In the genomic region with DNA sequence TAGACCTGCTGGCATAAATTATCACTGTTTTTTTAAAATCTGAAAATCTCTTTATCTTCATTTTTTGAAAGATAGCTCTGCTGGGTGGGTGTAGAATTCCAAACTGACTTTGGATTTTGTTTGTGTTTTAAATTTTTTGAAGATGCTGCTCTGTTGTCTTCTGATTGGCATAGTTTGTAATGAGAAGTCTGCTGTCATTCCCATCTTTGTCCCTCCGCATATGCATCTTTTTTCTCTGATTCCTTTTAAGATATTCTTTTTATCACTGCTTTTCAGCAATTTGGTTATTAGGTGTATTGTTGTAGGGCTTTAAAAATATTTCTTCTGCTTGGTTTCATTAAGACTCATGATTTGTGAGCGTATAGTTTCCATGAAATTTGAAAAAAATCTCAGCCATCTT, we compare ENCODE assay signal across 24 cellular contexts. TPM values are rescaled to one million over a fixed set of nuclear protein-coding genes. Genes with fewer than 3 reads are reported as not detected.
DNase-seq lines count a peak whose midpoint lies in the region; TF ChIP-seq lines count a peak whose summit lies in the region.
"Had no signal": no experiment of that assay in that cellular context is flagged by ENCODE, and none has a peak within 500 bp of the region (broad histone marks: within the 10 kb centered on the region; RNA-seq: fewer than 3 reads in every experiment).

No MANE protein-coding gene starts in this region.

- H3K27ac ChIP-seq in HEK293 (ENCODE audit: extremely low read depth, low read depth, low read length) = no peak overlapping the region
- no peak overlapping the region for H3K27ac ChIP-seq in osteoblast (ENCODE audit: low read depth, low read length)
- no peak overlapping the region for H3K27ac ChIP-seq in RWPE1
- H3K27ac ChIP-seq: A549; BLaER1 treated with 17β-estradiol and CSF1 and Interleukin-3, amounts not matched to agents 10 nM and 100 nM had no signal

- no peaks in the 10 kb centered on the region for H3K9me3 ChIP-seq in HEK293 (ENCODE audit: control insufficient read depth, insufficient read depth, low read depth, low read length)
- H3K9me3 ChIP-seq in osteoblast (ENCODE audit: low read depth, low read length) = peaks cover 9% of the 10 kb centered on the region

- POLR2A ChIA-PET in HEK293 (lab: Yijun Ruan, JAX) = no interaction called here
- POLR2A ChIA-PET in RWPE1 (lab: Yijun Ruan, JAX; ENCODE audit: low non-redundant PET) = no interaction called here

- CTCF ChIA-PET in HEK293 (lab: Yijun Ruan, JAX) (interaction anchor here (0.6 to 0.7 kb wide), 2 partner anchors 491 to 933 kb away, joined by 3 read pairs; no protein-coding TSS in a partner anchor), RWPE1 (lab: Yijun Ruan, JAX) (no interaction called here)

- no peak overlapping the region for H3K27ac Mint-ChIP-seq in activated T-cell treated with anti-CD3 and anti-CD28 coated beads, Interleukin-2, amount 50 U/mL, for 24 hours
- H3K27ac Mint-ChIP-seq: B cell; CD14-positive monocyte; CD4-positive, CD25-positive, alpha-beta regulatory T cell had no signal

- no peak overlapping the region for H2AFZ ChIP-seq in osteoblast (ENCODE audit: low read length)

- H3K4me1 Mint-ChIP-seq in activated T-cell treated with anti-CD3 and anti-CD28 coated beads, Interleukin-2, amount 50 U/mL, for 24 hours (ENCODE audit: low read depth) = peaks cover 40% of the 10 kb centered on the region

- H3K36me3 ChIP-seq in H7 (replicated peaks; ENCODE audit: control insufficient read depth, insufficient read depth, low read length) (no peaks in the 10 kb centered on the region), HEK293 (ENCODE audit: control insufficient read depth in 2 of 2, insufficient read depth in 1 of 2, low read length in 2 of 2) (peaks cover 0 to 11% of the 10 kb centered on the region in 2 experiments; a peak in 1 of 3 replicates), osteoblast (ENCODE audit: insufficient read depth, low read length) (peaks cover 23% of the 10 kb centered on the region)

- H3K36me3 Mint-ChIP-seq in activated T-cell treated with anti-CD3 and anti-CD28 coated beads, Interleukin-2, amount 50 U/mL, for 24 hours (ENCODE audit: low read depth) = peaks cover 17% of the 10 kb centered on the region
- H3K36me3 Mint-ChIP-seq: CD4-positive, CD25-positive, alpha-beta regulatory T cell; CD8-positive, alpha-beta memory T cell had no signal

- H3K27me3 ChIP-seq in H7 (ENCODE audit: control insufficient read depth, insufficient read depth, low read length) (peaks cover 2% of the 10 kb centered on the region), osteoblast (ENCODE audit: insufficient read depth, low read length) (no peaks in the 10 kb centered on the region)

- peaks cover 2% of the 10 kb centered on the region for H3K27me3 Mint-ChIP-seq in activated T-cell treated with anti-CD3 and anti-CD28 coated beads, Interleukin-2, amount 50 U/mL, for 24 hours

- H3K4me3 ChIP-seq in H7 (ENCODE audit: insufficient read depth, low read depth, low read length) = no peak overlapping the region
- no peak overlapping the region for H3K4me3 ChIP-seq in HEK293 (ENCODE audit: low read depth, low read length)
- H3K4me3 ChIP-seq in osteoblast (ENCODE audit: insufficient read depth, low read length) = no peak overlapping the region
- H3K4me3 ChIP-seq: A549; BLaER1 treated with 17β-estradiol and CSF1 and Interleukin-3, amounts not matched to agents 10 nM and 100 nM; GM12878 had no signal

- H4K20me1 ChIP-seq in osteoblast (ENCODE audit: insufficient read depth, low read length) = peaks cover 56% of the 10 kb centered on the region

- H3K9me3 Mint-ChIP-seq in activated T-cell treated with anti-CD3 and anti-CD28 coated beads, Interleukin-2, amount 50 U/mL, for 24 hours = peaks cover 24% of the 10 kb centered on the region

- peaks cover 11% of the 10 kb centered on the region for H3K4me1 ChIP-seq in HEK293 (ENCODE audit: control insufficient read depth, insufficient read depth, low read length)
- H3K4me1 ChIP-seq in osteoblast (ENCODE audit: insufficient read depth, low read length) = peaks cover 13% of the 10 kb centered on the region
- H3K4me1 ChIP-seq: A549 had no signal

- H3K4me2 ChIP-seq in osteoblast (ENCODE audit: insufficient read depth, low read length) = no peak overlapping the region
- H3K4me2 ChIP-seq: A549; BLaER1 treated with 17β-estradiol and CSF1 and Interleukin-3, amounts not matched to agents 10 nM and 100 nM had no signal

- TF ChIP-seq CTCF in HEK293 (tag by site-specific recombination; IDR thresholded peaks at IDR 0.05) (no peak), osteoblast (IDR thresholded peaks at IDR 0.05; ENCODE audit: extremely low read depth, low read depth, low read length) (no peak), RWPE1 (conservative IDR thresholded peaks at IDR 0.05; ENCODE audit: low read depth) (no peak)

- DNase-seq in 8988T = peak; percentile 1
- DNase-seq in H7 = peak; percentile 26
- peak; percentile 72 for DNase-seq in osteoblast (ENCODE audit: insufficient read length, low spot score, missing footprints)
- DNase-seq in activated CD4-positive, alpha-beta T cell treated with anti-CD3 and anti-CD28 coated beads, Interleukin-2, amount 50 U/mL, for 4 hours = no peak
- no peak for DNase-seq in activated T-cell treated with anti-CD3 and anti-CD28 coated beads, Interleukin-2, amount 50 U/mL, for 24 hours
- no peak for DNase-seq in RWPE1 (ENCODE audit: low spot score)
- DNase-seq: AML-193; CD4-positive, alpha-beta memory T cell; CD4-positive, CD25-positive, alpha-beta regulatory T cell; CD8-positive, alpha-beta memory T cell; COR-L47; DMS 273 treated with DMSO at 0.1 percent for 48 hours; DMS153; DMS53; DMS79; DND-41; EL; GDM1 had no signal

- H3K79me2 ChIP-seq in osteoblast (ENCODE audit: insufficient read depth, low read length) = peaks cover 22% of the 10 kb centered on the region

- no peak overlapping the region for H3K4me3 Mint-ChIP-seq in activated T-cell treated with anti-CD3 and anti-CD28 coated beads, Interleukin-2, amount 50 U/mL, for 24 hours
- H3K4me3 Mint-ChIP-seq: B cell; CD14-positive monocyte; CD4-positive, alpha-beta memory T cell; CD4-positive, CD25-positive, alpha-beta regulatory T cell; CD8-positive, alpha-beta memory T cell had no signal

TF ChIP-seq in HEK293, 187 proteins besides CTCF, POLR2A, EP300 and RAD21:
- TF ChIP-seq ZNF311 (tag by site-specific recombination; IDR thresholded peaks at IDR 0.05; ENCODE audit: borderline replicate concordance) (no peak), SETDB1 (IDR thresholded peaks at IDR 0.05; ENCODE audit: insufficient read length, low read length) (peak; percentile 85)
TF ChIP-seq in HEK293: peak in this region for 1.

RNA-seq across cellular contexts. Expression of gene SNED1, which starts 7.2 kb away (rescaled TPM):
- 0.52 and 1.1 TPM in 2 replicates for total RNA-seq in H7 (2014; rRNA removed; shearing (Covaris generic))
- total RNA-seq in osteoblast = 94.8 and 127 TPM in 2 replicates

Comparison
In these comparisons a context has a peak if more than half of its experiments do, and no peak if none do; other contexts are left out.
1. DNase-seq: peak in 8988T (single experiment), H7 (single experiment) and osteoblast (single experiment); none in activated CD4-positive, alpha-beta T cell treated with anti-CD3 and anti-CD28 coated beads, Interleukin-2, amount 50 U/mL, for 4 hours (0 of 2), activated T-cell treated with anti-CD3 and anti-CD28 coated beads, Interleukin-2, amount 50 U/mL, for 24 hours (single experiment) and RWPE1 (single experiment).
2. RNA of gene SNED1, which starts 7.2 kb away (total RNA-seq): 94.8 to 127 TPM in osteoblast; 0.52 to 1.1 TPM in H7; every median in the first group is over 10 times any median in the second.